ENCODE assay signal across 8 cellular contexts in genomic region chr20:49713779-49714712, GRCh38. TPM values are rescaled to one million over a fixed set of nuclear protein-coding genes. Genes with fewer than 3 reads are reported as not detected.
A peak's percentile ranks its signal among the peaks of the same experiment; 100 is the strongest.
DNase-seq lines count a peak whose midpoint lies in the region; ATAC-seq and TF ChIP-seq lines count a peak whose summit lies in the region.

Gene B4GALT5, minus strand, starts transcription at chr20:49713878. Its CDS starts 188 bp downstream, at chr20:49713690.

- ATAC-seq in GM19463 (IDR thresholded peaks at IDR 0.05; ENCODE audit: unreplicated experiment), result peak; percentile 84
- ATAC-seq in activated T-cell treated with anti-CD3 and anti-CD28 coated beads, Interleukin-2, amount 50 U/mL, for 72 hours (replicated peaks in 1 of 2), result peak; percentile 85 to 88

- no peaks in the 10 kb centered on the region for H3K27me3 Mint-ChIP-seq in activated T-cell treated with anti-CD3 and anti-CD28 coated beads, Interleukin-2, amount 50 U/mL, for 72 hours (ENCODE audit: low read depth)

- H3K9me3 ChIP-seq in HUES48 (ENCODE audit: control insufficient read depth, insufficient read depth, low read length) (no peaks in the 10 kb centered on the region), esophagus muscularis mucosa (no peaks in the 10 kb centered on the region), mucosa of stomach (ENCODE audit: control insufficient read depth, low read length) (no peaks in the 10 kb centered on the region)

- H3K4me1 Mint-ChIP-seq in activated T-cell treated with anti-CD3 and anti-CD28 coated beads, Interleukin-2, amount 50 U/mL, for 72 hours (ENCODE audit: low read depth), result peaks cover 61% of the 10 kb centered on the region

- intact Hi-C loops in esophagus muscularis mucosa (cut with DNase I), result loop anchor here (5.0 kb wide), 2 partner anchors 37 to 103 kb away; no protein-coding TSS in a partner anchor

- H3K4me1 ChIP-seq in HUES48 (ENCODE audit: control insufficient read depth, insufficient read depth, low read length) (peaks cover 17% of the 10 kb centered on the region), esophagus muscularis mucosa (peaks cover 22 to 48% (median 44%) of the 10 kb centered on the region in 4 donors), mucosa of stomach (ENCODE audit: control insufficient read depth, insufficient read depth, low read length) (peaks cover 14% of the 10 kb centered on the region)

- TF ChIP-seq EP300 in esophagus muscularis mucosa (IDR thresholded peaks at IDR 0.05), result no peak

- H3K9ac ChIP-seq in HUES48 (ENCODE audit: low read depth, low read length) (peak within 1 kb of the TSS; percentile 88), mucosa of stomach (ENCODE audit: low read length) (peak within 1 kb of the TSS; percentile 96)

- H3K27me3 ChIP-seq in HUES48 (ENCODE audit: control insufficient read depth, insufficient read depth, low read length) (no peaks in the 10 kb centered on the region), esophagus muscularis mucosa (no peaks in the 10 kb centered on the region), mucosa of stomach (ENCODE audit: control insufficient read depth, insufficient read depth, low read length) (no peaks in the 10 kb centered on the region)

- H3K4me3 ChIP-seq in HUES48 (ENCODE audit: low read depth, low read length) (peak within 1 kb of the TSS; percentile 89), esophagus muscularis mucosa (peak within 1 kb of the TSS; percentile 83 to 99 (median 97)), mucosa of stomach (ENCODE audit: low read length) (peak within 1 kb of the TSS; percentile 81)

- peak within 1 kb of the TSS; percentile 86 to 92 for H3K4me3 Mint-ChIP-seq in activated T-cell treated with anti-CD3 and anti-CD28 coated beads, Interleukin-2, amount 50 U/mL, for 72 hours

- DNase-seq in CMK (ENCODE audit: low read depth), result peak; percentile 83
- DNase-seq in activated T-cell treated with anti-CD3 and anti-CD28 coated beads, Interleukin-2, amount 50 U/mL, for 72 hours, result peak; percentile 75 to 84
- no peak for DNase-seq in esophagus muscularis mucosa (ENCODE audit: extremely low spot score)
- DNase-seq in stimulated activated CD8-positive, alpha-beta memory T cell treated with anti-CD3 and anti-CD28 coated beads, Interleukin-7, amount 100 ng/mL, for 48 hours (ENCODE audit: extremely low read depth in 1 of 2, low read depth in 1 of 2), result peak; percentile 47 to 48

- H3K36me3 Mint-ChIP-seq in activated T-cell treated with anti-CD3 and anti-CD28 coated beads, Interleukin-2, amount 50 U/mL, for 72 hours (ENCODE audit: insufficient read depth in 2 of 2), result peaks cover 0 to 1% of the 10 kb centered on the region in 2 donors

- H3K36me3 ChIP-seq in HUES48 (ENCODE audit: control insufficient read depth, insufficient read depth, low read length) (no peaks in the 10 kb centered on the region; the same call in 1 of the 2 replicates), esophagus muscularis mucosa (no peaks in the 10 kb centered on the region), mucosa of stomach (ENCODE audit: control insufficient read depth, insufficient read depth, low read length) (no peaks in the 10 kb centered on the region)

- H3K27ac Mint-ChIP-seq in activated T-cell treated with anti-CD3 and anti-CD28 coated beads, Interleukin-2, amount 50 U/mL, for 72 hours, result peak within 1 kb of the TSS; percentile 94

- no peak for TF ChIP-seq CTCF in esophagus muscularis mucosa (IDR thresholded peaks at IDR 0.05)

- TF ChIP-seq POLR2A in esophagus muscularis mucosa (IDR thresholded peaks at IDR 0.05; ENCODE audit: low read depth), result no peak

- WGBS in esophagus muscularis mucosa, result 22% methylated on average over 8 of the region's 66 CpGs

- no peaks in the 10 kb centered on the region for H3K9me3 Mint-ChIP-seq in activated T-cell treated with anti-CD3 and anti-CD28 coated beads, Interleukin-2, amount 50 U/mL, for 72 hours

- H3K27ac ChIP-seq in HUES48 (ENCODE audit: low read depth, low read length) (peak within 1 kb of the TSS; percentile 92), esophagus muscularis mucosa (replicated peaks in 1 of 4) (peak within 1 kb of the TSS; percentile 88 to 96 (median 94))

TF ChIP-seq in PFSK-1, 5 proteins besides CTCF, POLR2A, EP300 and RAD21:
- TF ChIP-seq TAF1 (IDR thresholded peaks at IDR 0.05; ENCODE audit: borderline replicate concordance, insufficient read depth, low read length) (peak; percentile 55; the same call in 1 of the 2 replicates), REST (IDR thresholded peaks at IDR 0.05; ENCODE audit: insufficient read depth in 1 of 2, low read depth in 2 of 2, low read length in 2 of 2) (no peak), FOXP2 (optimal IDR thresholded peaks at IDR 0.05; ENCODE audit: borderline replicate concordance, extremely low read depth, extremely low read length, insufficient read depth) (peak; percentile 79)

RNA-seq across cellular contexts. Expression of gene B4GALT5, which starts in this region (rescaled TPM):
- polyA plus RNA-seq in PFSK-1 (2012; ENCODE audit: insufficient read length, low read depth), result 16.3 TPM
- total RNA-seq in activated T-cell treated with anti-CD3 and anti-CD28 coated beads, Interleukin-2, amount 50 U/mL, for 72 hours, result 10 to 100 TPM; 14.8 to 27.3 TPM
- 10 to 100 TPM; 23.3 to 51.2 (median 37.1) TPM for total RNA-seq in esophagus muscularis mucosa
